In genomic region chr9:38016375-38017120, GRCh38 we compare ENCODE assay signal across 10 cellular contexts. TPM values are rescaled to one million over a fixed set of nuclear protein-coding genes. Genes with fewer than 3 reads are reported as not detected.
DNase-seq lines count a peak whose midpoint lies in the region; ATAC-seq, FAIRE-seq and TF ChIP-seq lines count a peak whose summit lies in the region.
"Had no signal": no experiment of that assay in that cellular context is flagged by ENCODE, and none has a peak within 500 bp of the region (broad histone marks: within the 10 kb centered on the region; RNA-seq: fewer than 3 reads in every experiment).

No MANE protein-coding gene starts in this region.

- peaks cover 64% of the 10 kb centered on the region for H3K4me1 Mint-ChIP-seq in nephron
- H3K4me1 Mint-ChIP-seq in effector memory CD8-positive, alpha-beta T cell (ENCODE audit: low read depth in 2 of 2): no peaks in the 10 kb centered on the region

- FAIRE-seq in GM12891 (lab: Jason Lieb, UNC): no peak
- FAIRE-seq: TTC549 had no signal

- H3K79me2 ChIP-seq in ACC112 (ENCODE audit: control insufficient read depth, insufficient read depth, low read length, unreplicated experiment) (peaks cover 60% of the 10 kb centered on the region), fibroblast of lung (ENCODE audit: control insufficient read depth, insufficient read depth, low read length) (peaks cover 36% of the 10 kb centered on the region)

- H4K20me1 ChIP-seq in fibroblast of lung (ENCODE audit: control insufficient read depth, extremely low read depth, insufficient read depth, low read length): no peaks in the 10 kb centered on the region

- H3K27ac ChIP-seq in ACC112 (ENCODE audit: low read depth, low read length) (peak overlapping the region; percentile 83), RWPE2 (ENCODE audit: poor library complexity, severe bottlenecking) (peak overlapping the region; percentile 98), fibroblast of lung (ENCODE audit: insufficient read depth, low read length) (peak overlapping the region; percentile 54)

- no peaks in the 10 kb centered on the region for H3K9me3 ChIP-seq in RWPE2 (ENCODE audit: severe bottlenecking)
- H3K9me3 ChIP-seq in fibroblast of lung (ENCODE audit: control insufficient read depth, insufficient read depth, low read depth, low read length): no peaks in the 10 kb centered on the region

- H3K4me1 ChIP-seq in ACC112 (ENCODE audit: control insufficient read depth, insufficient read depth, low read length, unreplicated experiment) (peaks cover 48% of the 10 kb centered on the region), RWPE2 (ENCODE audit: insufficient read depth, poor library complexity, severe bottlenecking) (peaks cover 54% of the 10 kb centered on the region), fibroblast of lung (ENCODE audit: control insufficient read depth, extremely low read depth, insufficient read depth, low read length) (peaks cover 16% of the 10 kb centered on the region)

- DNase-seq in RWPE2 (ENCODE audit: low spot score): no peak
- DNase-seq in fibroblast of lung (ENCODE audit: low read depth in 2 of 2): peak in 1 of 2 donors; percentile 93
- DNase-seq in activated T-cell treated with anti-CD3 and anti-CD28 coated beads for 4 hours: no peak
- DNase-seq in effector memory CD8-positive, alpha-beta T cell: no peak
- no peak for DNase-seq in stimulated activated CD4-positive, alpha-beta T cell treated with anti-CD3 and anti-CD28 coated beads, Interleukin-12 subunit alpha, Interleukin-12 subunit beta, amount 100 ng/mL, for 4 hours
- no peak for DNase-seq in GM12891 (ENCODE audit: insufficient read length, low spot score)
- DNase-seq: NCI-H2029 had no signal

- TF ChIP-seq CTCF in RWPE2 (IDR thresholded peaks at IDR 0.05; ENCODE audit: poor library complexity, severe bottlenecking) (no peak), fibroblast of lung (conservative IDR thresholded peaks at IDR 0.05 in 1 of 2, IDR thresholded peaks at IDR 0.05 in 1 of 2; ENCODE audit: low read depth in 1 of 2, low read length in 2 of 2) (no peak), nephron (IDR thresholded peaks at IDR 0.05; ENCODE audit: unreplicated experiment in 3 of 3) (no peak)

- ATAC-seq in RWPE2 (ENCODE audit: low read depth): peak; percentile 17; the same call in 1 of the 3 replicates
- ATAC-seq in effector memory CD8-positive, alpha-beta T cell (replicated peaks): no peak

- no peak for TF ChIP-seq POLR2A in GM12891 (IDR thresholded peaks at IDR 0.05; ENCODE audit: low read depth, low read length)

- peaks cover 8% of the 10 kb centered on the region for H3K36me3 Mint-ChIP-seq in nephron (ENCODE audit: low read depth)
- no peaks in the 10 kb centered on the region for H3K36me3 Mint-ChIP-seq in effector memory CD8-positive, alpha-beta T cell (ENCODE audit: insufficient read depth)

- H2AFZ ChIP-seq in ACC112 (ENCODE audit: low read length, unreplicated experiment): no peak overlapping the region
- H2AFZ ChIP-seq in fibroblast of lung (ENCODE audit: low read length): no peak overlapping the region

- H3K36me3 ChIP-seq in ACC112 (ENCODE audit: insufficient read depth, low read length) (no peaks in the 10 kb centered on the region), RWPE2 (ENCODE audit: low read depth) (peaks cover 34% of the 10 kb centered on the region), fibroblast of lung (ENCODE audit: control insufficient read depth, insufficient read depth, low read length) (peaks cover 4% of the 10 kb centered on the region)

- H3K4me3 Mint-ChIP-seq in nephron: peak overlapping the region in 1 of 3 experiments; percentile 25
- no peak overlapping the region for H3K4me3 Mint-ChIP-seq in effector memory CD8-positive, alpha-beta T cell

- peak overlapping the region; percentile 80 to 88 (median 80) for H3K27ac Mint-ChIP-seq in nephron
- H3K27ac Mint-ChIP-seq in effector memory CD8-positive, alpha-beta T cell: no peak overlapping the region

- peak overlapping the region; percentile 39 for H3K4me2 ChIP-seq in fibroblast of lung (ENCODE audit: extremely low read depth, insufficient read depth, low read length)

- no peaks in the 10 kb centered on the region for H3K9me3 Mint-ChIP-seq in nephron
- H3K9me3 Mint-ChIP-seq in effector memory CD8-positive, alpha-beta T cell: no peaks in the 10 kb centered on the region

- H3K27me3 Mint-ChIP-seq in nephron (ENCODE audit: low read depth): no peaks in the 10 kb centered on the region
- H3K27me3 Mint-ChIP-seq in effector memory CD8-positive, alpha-beta T cell: peaks cover 0 to 17% of the 10 kb centered on the region in 2 donors

- H3K27me3 ChIP-seq in ACC112 (ENCODE audit: insufficient read depth, low read length) (no peaks in the 10 kb centered on the region), RWPE2 (ENCODE audit: insufficient read depth, poor library complexity, severe bottlenecking) (no peaks in the 10 kb centered on the region), fibroblast of lung (ENCODE audit: control insufficient read depth, insufficient read depth, low read length) (no peaks in the 10 kb centered on the region)

- H3K4me3 ChIP-seq in ACC112 (ENCODE audit: low read depth, low read length) (peak overlapping the region; percentile 27; the same call in 1 of the 2 replicates), RWPE2 (ENCODE audit: severe bottlenecking) (no peak overlapping the region), fibroblast of lung (replicated peaks in 1 of 4; ENCODE audit: control extremely low read depth in 1 of 4, insufficient read depth in 1 of 4, low read depth in 3 of 4, low read length in 4 of 4) (no peak overlapping the region)

- no peak overlapping the region for H3K9ac ChIP-seq in fibroblast of lung (ENCODE audit: insufficient read depth, low read length)

TF ChIP-seq in GM12891, 5 proteins besides CTCF, POLR2A, EP300 and RAD21:
- TF ChIP-seq SPI1 (IDR thresholded peaks at IDR 0.05; ENCODE audit: low read depth, low read length) (no peak), PAX5 (IDR thresholded peaks at IDR 0.05; ENCODE audit: insufficient read depth, low read length, severe bottlenecking) (no peak), POLR2AphosphoS5 (IDR thresholded peaks at IDR 0.05; ENCODE audit: low read depth, low read length) (no peak), TAF1 (IDR thresholded peaks at IDR 0.05; ENCODE audit: low read depth, low read length) (no peak), POU2F2 (IDR thresholded peaks at IDR 0.05; ENCODE audit: low read depth, low read length) (no peak)

RNA-seq across cellular contexts. Expression of gene SHB, which starts 52.5 kb away (rescaled TPM):
- 12.6 and 13.9 TPM in 2 replicates for total RNA-seq in fibroblast of lung
- polyA plus RNA-seq in fibroblast of lung: 9.9 and 16.9 TPM in 2 replicates
- polyA plus RNA-seq in fibroblast of lung (2012): 13.0 and 21.1 TPM in 2 replicates
- polyA minus RNA-seq in fibroblast of lung (ENCODE audit: low replicate concordance): 16.5 and 24.5 TPM in 2 replicates
- polyA plus RNA-seq in GM12891 (2012; ENCODE audit: low read depth, missing spikeins): 2.7 TPM

Comparison
In these comparisons a context has a peak if more than half of its experiments do, and no peak if none do; other contexts are left out.
1. H3K27ac Mint-ChIP-seq: peak in nephron (3 of 3); none in effector memory CD8-positive, alpha-beta T cell (0 of 2).
2. Peak in every context shown above with its lines, with median percentiles within 50 percentile points of each other: H3K27ac ChIP-seq.